ENCODE assay signal across 2 cellular contexts in the genomic region with DNA sequence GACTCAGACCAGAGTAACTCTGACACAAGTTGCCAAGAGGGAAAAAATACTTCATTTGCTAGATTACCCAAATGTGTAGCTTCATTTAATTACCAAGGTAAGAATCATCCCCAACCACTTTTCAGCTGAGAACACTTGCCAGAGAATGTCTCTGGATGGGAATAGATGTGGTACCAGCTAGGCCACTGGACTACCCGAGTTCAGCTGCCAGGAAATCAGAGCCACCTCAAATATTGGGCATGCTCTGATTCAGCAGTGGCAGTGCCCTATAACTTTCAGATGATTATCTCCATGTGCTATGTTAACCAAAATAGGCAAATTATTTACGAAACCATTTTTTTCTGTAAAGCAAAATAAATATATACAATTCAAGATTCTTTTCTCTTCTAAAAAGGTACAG.
TF ChIP-seq lines count a peak whose summit lies in the region.

No MANE protein-coding gene starts in this region.

TF ChIP-seq in GM12891, 5 proteins besides CTCF, POLR2A, EP300 and RAD21:
- TF ChIP-seq PAX5 (IDR thresholded peaks at IDR 0.05; ENCODE audit: insufficient read depth, low read length, severe bottlenecking): no peak
- no peak for TF ChIP-seq TAF1 (IDR thresholded peaks at IDR 0.05; ENCODE audit: low read depth, low read length)
- TF ChIP-seq SPI1 (IDR thresholded peaks at IDR 0.05; ENCODE audit: low read depth, low read length): no peak
- TF ChIP-seq POU2F2 (IDR thresholded peaks at IDR 0.05; ENCODE audit: low read depth, low read length): no peak
- TF ChIP-seq POLR2AphosphoS5 (IDR thresholded peaks at IDR 0.05; ENCODE audit: low read depth, low read length): peak; percentile 48; the same call in 1 of the 2 replicates

TF ChIP-seq in H1, 55 proteins besides CTCF, POLR2A, EP300 and RAD21:
- TF ChIP-seq SIN3A (conservative IDR thresholded peaks at IDR 0.05 in 1 of 2, IDR thresholded peaks at IDR 0.05 in 1 of 2; ENCODE audit: low read depth in 1 of 2, low read length in 2 of 2) (no peak), BACH1 (IDR thresholded peaks at IDR 0.05; ENCODE audit: low read length) (no peak), POLR2AphosphoS5 (IDR thresholded peaks at IDR 0.05; ENCODE audit: low read depth, low read length) (peak; percentile 36; the same call in 1 of the 2 replicates)
- TF ChIP-seq, protein P1, sequence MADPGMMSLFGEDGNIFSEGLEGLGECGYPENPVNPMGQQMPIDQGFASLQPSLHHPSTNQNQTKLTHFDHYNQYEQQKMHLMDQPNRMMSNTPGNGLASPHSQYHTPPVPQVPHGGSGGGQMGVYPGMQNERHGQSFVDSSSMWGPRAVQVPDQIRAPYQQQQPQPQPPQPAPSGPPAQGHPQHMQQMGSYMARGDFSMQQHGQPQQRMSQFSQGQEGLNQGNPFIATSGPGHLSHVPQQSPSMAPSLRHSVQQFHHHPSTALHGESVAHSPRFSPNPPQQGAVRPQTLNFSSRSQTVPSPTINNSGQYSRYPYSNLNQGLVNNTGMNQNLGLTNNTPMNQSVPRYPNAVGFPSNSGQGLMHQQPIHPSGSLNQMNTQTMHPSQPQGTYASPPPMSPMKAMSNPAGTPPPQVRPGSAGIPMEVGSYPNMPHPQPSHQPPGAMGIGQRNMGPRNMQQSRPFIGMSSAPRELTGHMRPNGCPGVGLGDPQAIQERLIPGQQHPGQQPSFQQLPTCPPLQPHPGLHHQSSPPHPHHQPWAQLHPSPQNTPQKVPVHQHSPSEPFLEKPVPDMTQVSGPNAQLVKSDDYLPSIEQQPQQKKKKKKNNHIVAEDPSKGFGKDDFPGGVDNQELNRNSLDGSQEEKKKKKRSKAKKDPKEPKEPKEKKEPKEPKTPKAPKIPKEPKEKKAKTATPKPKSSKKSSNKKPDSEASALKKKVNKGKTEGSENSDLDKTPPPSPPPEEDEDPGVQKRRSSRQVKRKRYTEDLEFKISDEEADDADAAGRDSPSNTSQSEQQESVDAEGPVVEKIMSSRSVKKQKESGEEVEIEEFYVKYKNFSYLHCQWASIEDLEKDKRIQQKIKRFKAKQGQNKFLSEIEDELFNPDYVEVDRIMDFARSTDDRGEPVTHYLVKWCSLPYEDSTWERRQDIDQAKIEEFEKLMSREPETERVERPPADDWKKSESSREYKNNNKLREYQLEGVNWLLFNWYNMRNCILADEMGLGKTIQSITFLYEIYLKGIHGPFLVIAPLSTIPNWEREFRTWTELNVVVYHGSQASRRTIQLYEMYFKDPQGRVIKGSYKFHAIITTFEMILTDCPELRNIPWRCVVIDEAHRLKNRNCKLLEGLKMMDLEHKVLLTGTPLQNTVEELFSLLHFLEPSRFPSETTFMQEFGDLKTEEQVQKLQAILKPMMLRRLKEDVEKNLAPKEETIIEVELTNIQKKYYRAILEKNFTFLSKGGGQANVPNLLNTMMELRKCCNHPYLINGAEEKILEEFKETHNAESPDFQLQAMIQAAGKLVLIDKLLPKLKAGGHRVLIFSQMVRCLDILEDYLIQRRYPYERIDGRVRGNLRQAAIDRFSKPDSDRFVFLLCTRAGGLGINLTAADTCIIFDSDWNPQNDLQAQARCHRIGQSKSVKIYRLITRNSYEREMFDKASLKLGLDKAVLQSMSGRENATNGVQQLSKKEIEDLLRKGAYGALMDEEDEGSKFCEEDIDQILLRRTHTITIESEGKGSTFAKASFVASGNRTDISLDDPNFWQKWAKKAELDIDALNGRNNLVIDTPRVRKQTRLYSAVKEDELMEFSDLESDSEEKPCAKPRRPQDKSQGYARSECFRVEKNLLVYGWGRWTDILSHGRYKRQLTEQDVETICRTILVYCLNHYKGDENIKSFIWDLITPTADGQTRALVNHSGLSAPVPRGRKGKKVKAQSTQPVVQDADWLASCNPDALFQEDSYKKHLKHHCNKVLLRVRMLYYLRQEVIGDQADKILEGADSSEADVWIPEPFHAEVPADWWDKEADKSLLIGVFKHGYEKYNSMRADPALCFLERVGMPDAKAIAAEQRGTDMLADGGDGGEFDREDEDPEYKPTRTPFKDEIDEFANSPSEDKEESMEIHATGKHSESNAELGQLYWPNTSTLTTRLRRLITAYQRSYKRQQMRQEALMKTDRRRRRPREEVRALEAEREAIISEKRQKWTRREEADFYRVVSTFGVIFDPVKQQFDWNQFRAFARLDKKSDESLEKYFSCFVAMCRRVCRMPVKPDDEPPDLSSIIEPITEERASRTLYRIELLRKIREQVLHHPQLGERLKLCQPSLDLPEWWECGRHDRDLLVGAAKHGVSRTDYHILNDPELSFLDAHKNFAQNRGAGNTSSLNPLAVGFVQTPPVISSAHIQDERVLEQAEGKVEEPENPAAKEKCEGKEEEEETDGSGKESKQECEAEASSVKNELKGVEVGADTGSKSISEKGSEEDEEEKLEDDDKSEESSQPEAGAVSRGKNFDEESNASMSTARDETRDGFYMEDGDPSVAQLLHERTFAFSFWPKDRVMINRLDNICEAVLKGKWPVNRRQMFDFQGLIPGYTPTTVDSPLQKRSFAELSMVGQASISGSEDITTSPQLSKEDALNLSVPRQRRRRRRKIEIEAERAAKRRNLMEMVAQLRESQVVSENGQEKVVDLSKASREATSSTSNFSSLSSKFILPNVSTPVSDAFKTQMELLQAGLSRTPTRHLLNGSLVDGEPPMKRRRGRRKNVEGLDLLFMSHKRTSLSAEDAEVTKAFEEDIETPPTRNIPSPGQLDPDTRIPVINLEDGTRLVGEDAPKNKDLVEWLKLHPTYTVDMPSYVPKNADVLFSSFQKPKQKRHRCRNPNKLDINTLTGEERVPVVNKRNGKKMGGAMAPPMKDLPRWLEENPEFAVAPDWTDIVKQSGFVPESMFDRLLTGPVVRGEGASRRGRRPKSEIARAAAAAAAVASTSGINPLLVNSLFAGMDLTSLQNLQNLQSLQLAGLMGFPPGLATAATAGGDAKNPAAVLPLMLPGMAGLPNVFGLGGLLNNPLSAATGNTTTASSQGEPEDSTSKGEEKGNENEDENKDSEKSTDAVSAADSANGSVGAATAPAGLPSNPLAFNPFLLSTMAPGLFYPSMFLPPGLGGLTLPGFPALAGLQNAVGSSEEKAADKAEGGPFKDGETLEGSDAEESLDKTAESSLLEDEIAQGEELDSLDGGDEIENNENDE (IDR thresholded peaks at IDR 0.05; ENCODE audit: insufficient replicate concordance, low read length): no peak
- TF ChIP-seq, protein P2, sequence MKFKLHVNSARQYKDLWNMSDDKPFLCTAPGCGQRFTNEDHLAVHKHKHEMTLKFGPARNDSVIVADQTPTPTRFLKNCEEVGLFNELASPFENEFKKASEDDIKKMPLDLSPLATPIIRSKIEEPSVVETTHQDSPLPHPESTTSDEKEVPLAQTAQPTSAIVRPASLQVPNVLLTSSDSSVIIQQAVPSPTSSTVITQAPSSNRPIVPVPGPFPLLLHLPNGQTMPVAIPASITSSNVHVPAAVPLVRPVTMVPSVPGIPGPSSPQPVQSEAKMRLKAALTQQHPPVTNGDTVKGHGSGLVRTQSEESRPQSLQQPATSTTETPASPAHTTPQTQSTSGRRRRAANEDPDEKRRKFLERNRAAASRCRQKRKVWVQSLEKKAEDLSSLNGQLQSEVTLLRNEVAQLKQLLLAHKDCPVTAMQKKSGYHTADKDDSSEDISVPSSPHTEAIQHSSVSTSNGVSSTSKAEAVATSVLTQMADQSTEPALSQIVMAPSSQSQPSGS (IDR thresholded peaks at IDR 0.05; ENCODE audit: low read length): no peak
TF ChIP-seq in H1: peak in this region for 1.
